In the genomic region with DNA sequence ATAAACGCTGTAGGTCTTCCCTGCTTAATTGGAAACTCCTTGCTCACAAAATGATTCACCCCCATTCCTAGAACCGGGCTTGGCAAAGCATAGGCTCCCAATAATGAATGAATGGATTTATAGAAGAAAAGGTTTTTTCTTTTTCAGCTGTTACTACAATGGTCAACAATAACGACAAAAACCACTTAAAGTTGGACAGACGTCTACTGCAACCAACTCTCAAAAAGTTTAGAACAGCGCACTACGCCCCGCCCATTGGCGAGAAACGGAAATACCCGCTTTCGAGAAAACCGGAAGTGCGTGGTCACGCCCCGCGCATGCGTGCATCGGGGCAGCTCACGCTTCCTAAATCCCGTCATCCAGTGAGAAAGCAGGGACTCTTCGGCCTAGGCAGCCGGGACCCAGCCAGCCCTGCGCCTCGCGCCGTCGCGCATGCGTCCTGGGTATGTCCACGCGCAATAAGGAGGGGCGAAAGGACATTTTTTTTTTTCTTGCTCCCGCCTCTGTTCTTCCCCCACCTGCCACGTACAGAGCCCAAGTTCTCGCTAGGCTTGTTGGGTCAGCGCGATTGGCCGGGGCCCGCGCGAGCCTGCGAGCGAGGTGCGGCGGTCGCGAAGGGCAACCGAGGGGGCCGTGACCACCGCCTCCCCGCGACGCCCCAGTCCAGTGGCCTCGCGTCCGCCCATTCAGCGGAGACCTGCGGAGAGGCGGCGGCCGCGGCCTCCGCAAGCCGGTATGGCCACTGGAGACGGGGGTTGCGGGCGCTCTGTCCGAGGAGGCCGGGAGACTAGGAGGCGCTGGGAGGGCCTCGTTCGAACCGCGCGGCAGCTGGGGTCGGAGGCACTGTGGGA, we compare ENCODE assay signal across 8 cellular contexts. TPM values are rescaled to one million over a fixed set of nuclear protein-coding genes. Genes with fewer than 3 reads are reported as not detected.
DNase-seq lines count a peak whose midpoint lies in the region; ATAC-seq and TF ChIP-seq lines count a peak whose summit lies in the region.

TFG (plus strand) TSS at position 506 of the 851 bp plus-strand sequence. CDS start 4,192 bp downstream, outside the sequence.

- POLR2A ChIA-PET in activated CD8-positive, alpha-beta memory T cell treated with anti-CD3 and anti-CD28 coated beads for 36 hours (lab: Charles Lee), result interaction anchor here (0.5 to 1.5 kb wide), 7 partner anchors 222 to 967 kb away, joined by 3 to 9 read pairs (median 3); partner anchors contain the start of genes LNP1, TBC1D23 and ZBTB11

- H3K27me3 ChIP-seq in lung (ENCODE audit: control insufficient read depth, insufficient read depth), result no peaks in the 10 kb centered on the region

- peak within 1 kb of the TSS; percentile 94 to 97 for H3K27ac ChIP-seq in lung (ENCODE audit: low read depth in 1 of 2, low read length in 1 of 2)

- peaks cover 1 to 21% of the 10 kb centered on the region in 2 donors for H3K4me1 ChIP-seq in lung (ENCODE audit: control insufficient read depth in 2 of 2, insufficient read depth in 2 of 2, low read length in 2 of 2)

- WGBS in lung, 2 donors, result 1% methylated on average over 68 to 76 of the region's 76 CpGs

- no peaks in the 10 kb centered on the region for H3K9me3 ChIP-seq in lung (ENCODE audit: control insufficient read depth in 2 of 2, insufficient read depth in 1 of 2, low read length in 1 of 2)

- TF ChIP-seq CTCF in GM20000 (IDR thresholded peaks at IDR 0.05; ENCODE audit: extremely low read depth, missing control alignments) (no peak), lung (IDR thresholded peaks at IDR 0.05; ENCODE audit: control extremely low read depth, extremely low read depth) (no peak)

- DNase-seq in CMK (ENCODE audit: low read depth) (peak; percentile 91), GM20000 (ENCODE audit: low spot score) (peak; percentile 98), HT-29 (ENCODE audit: low spot score) (peak; percentile 100), NOMO-1 (lab: John Stamatoyannopoulos, UW; ENCODE audit: unreplicated experiment in 2 of 2) (peak; percentile 98), lung (ENCODE audit: low spot score) (peak; percentile 98)
- peak; percentile 98 for DNase-seq in effector CD8-positive, alpha-beta T cell (lab: John Stamatoyannopoulos, UW)
- DNase-seq in stimulated activated CD4-positive, alpha-beta T cell treated with anti-CD3 and anti-CD28 coated beads, TNF-alpha, amount 100 ng/mL, for 4 hours (ENCODE audit: low read depth in 3 of 3), result peak; percentile 93 to 96 (median 93)

- CTCF ChIA-PET in activated CD8-positive, alpha-beta memory T cell treated with anti-CD3 and anti-CD28 coated beads for 36 hours (lab: Charles Lee), result interaction anchor here (0.5 kb wide), 1 partner anchor 16 kb away, joined by 3 read pairs; no protein-coding TSS in a partner anchor

- peaks cover 4% of the 10 kb centered on the region in 2 donors for H3K36me3 ChIP-seq in lung (ENCODE audit: control insufficient read depth in 2 of 2, insufficient read depth in 2 of 2, low read length in 2 of 2)

- peak within 1 kb of the TSS; percentile 91 for H3K4me3 ChIP-seq in lung

- peak; percentile 96 for ATAC-seq in lung (ENCODE audit: insufficient read depth, low FRiP score)

RNA-seq across cellular contexts. Expression of gene TFG, which starts in this region (rescaled TPM):
- 60.9 and 68.2 TPM in 2 replicates for total RNA-seq in HT-29 (2014; rRNA removed; shearing (Covaris generic))
- 10 to 100 TPM; 51.2 to 51.7 TPM for total RNA-seq in activated CD8-positive, alpha-beta memory T cell treated with anti-CD3 and anti-CD28 coated beads for 36 hours
- total RNA-seq in lung, result 10 to 100 TPM; 60.2 to 70.3 TPM
- polyA plus RNA-seq in lung, result 10 to 100 TPM; 38.7 to 72.7 TPM

Comparison
In these comparisons a context has a peak if more than half of its experiments do, and no peak if none do; other contexts are left out.
1. Peak in every context shown above with its lines: DNase-seq, ATAC-seq, H3K4me3 ChIP-seq and H3K27ac ChIP-seq.